ENCODE assay signal across 22 cellular contexts in the genomic region with DNA sequence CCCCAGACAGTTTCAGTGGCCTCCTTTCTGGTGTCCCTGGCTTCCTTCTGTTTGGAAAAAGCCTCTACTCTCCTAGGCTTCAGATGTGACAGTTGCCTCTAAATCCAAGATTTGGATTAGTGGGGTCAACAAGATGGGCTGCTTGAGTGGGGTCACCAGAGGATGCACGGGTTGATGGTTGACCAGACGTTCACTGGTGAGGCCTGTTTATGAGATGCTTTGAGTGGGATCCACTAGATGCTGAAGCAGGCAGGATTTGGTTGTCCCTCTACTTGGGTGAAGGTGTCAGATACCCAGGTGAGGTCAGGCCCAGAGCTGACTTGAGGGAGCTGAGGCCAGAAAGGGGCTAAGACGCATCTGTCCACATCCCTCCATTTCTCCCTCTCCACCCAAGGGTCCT. TPM values are rescaled to one million over a fixed set of nuclear protein-coding genes. Genes with fewer than 3 reads are reported as not detected.
DNase-seq lines count a peak whose midpoint lies in the region; ATAC-seq and TF ChIP-seq lines count a peak whose summit lies in the region.
"Had no signal": no experiment of that assay in that cellular context is flagged by ENCODE, and none has a peak within 500 bp of the region (broad histone marks: within the 10 kb centered on the region; RNA-seq: fewer than 3 reads in every experiment).

No MANE protein-coding gene starts in this region.

- H3K27ac Mint-ChIP-seq in activated CD4-positive, alpha-beta memory T cell treated with anti-CD3 and anti-CD28 coated beads, Interleukin-2, amount 10 ng/mL, durations not matched to agents 7 days and 5 days: no peak overlapping the region
- H3K27ac Mint-ChIP-seq in activated CD4-positive, alpha-beta memory T cell treated with anti-CD3 and anti-CD28 coated beads for 36 hours: no peak overlapping the region
- no peak overlapping the region for H3K27ac Mint-ChIP-seq in osteocyte (ENCODE audit: unreplicated experiment)
- H3K27ac Mint-ChIP-seq: B cell; CD8-positive, alpha-beta T cell; GM23338; H9 had no signal

- no peaks in the 10 kb centered on the region for H3K9me3 Mint-ChIP-seq in activated CD4-positive, alpha-beta memory T cell treated with anti-CD3 and anti-CD28 coated beads, Interleukin-2, amount 10 ng/mL, durations not matched to agents 7 days and 5 days
- no peaks in the 10 kb centered on the region for H3K9me3 Mint-ChIP-seq in activated CD4-positive, alpha-beta memory T cell treated with anti-CD3 and anti-CD28 coated beads for 36 hours
- H3K9me3 Mint-ChIP-seq in osteocyte (ENCODE audit: unreplicated experiment): no peaks in the 10 kb centered on the region
- H3K9me3 Mint-ChIP-seq: CD4-positive, CD25-positive, alpha-beta regulatory T cell; CD8-positive, alpha-beta T cell; GM23338; H9 had no signal

- peaks cover 25% of the 10 kb centered on the region for H3K27me3 Mint-ChIP-seq in activated CD4-positive, alpha-beta memory T cell treated with anti-CD3 and anti-CD28 coated beads, Interleukin-2, amount 10 ng/mL, durations not matched to agents 7 days and 5 days
- H3K27me3 Mint-ChIP-seq in activated CD4-positive, alpha-beta memory T cell treated with anti-CD3 and anti-CD28 coated beads for 36 hours: peaks cover 33% of the 10 kb centered on the region
- H3K27me3 Mint-ChIP-seq in osteocyte (ENCODE audit: unreplicated experiment): peaks cover 75% of the 10 kb centered on the region

- no peaks in the 10 kb centered on the region for H3K36me3 ChIP-seq in RWPE2 (ENCODE audit: low read depth)
- H3K36me3 ChIP-seq: BLaER1 had no signal

- no peak overlapping the region for H3K4me3 ChIP-seq in RWPE2 (ENCODE audit: severe bottlenecking)
- H3K4me3 ChIP-seq: BLaER1, GM23338 had no signal

- CTCF ChIA-PET in activated CD4-positive, alpha-beta memory T cell treated with anti-CD3 and anti-CD28 coated beads, Interleukin-2, amount 10 ng/mL, durations not matched to agents 7 days and 5 days (lab: Charles Lee): no interaction called here
- CTCF ChIA-PET in activated CD4-positive, alpha-beta memory T cell treated with anti-CD3 and anti-CD28 coated beads for 36 hours (lab: Charles Lee): no interaction called here

- POLR2A ChIA-PET in activated CD4-positive, alpha-beta memory T cell treated with anti-CD3 and anti-CD28 coated beads, Interleukin-2, amount 10 ng/mL, durations not matched to agents 7 days and 5 days (lab: Charles Lee): no interaction called here
- POLR2A ChIA-PET in activated CD4-positive, alpha-beta memory T cell treated with anti-CD3 and anti-CD28 coated beads for 36 hours (lab: Charles Lee): no interaction called here

- no peaks in the 10 kb centered on the region for H3K4me1 Mint-ChIP-seq in activated CD4-positive, alpha-beta memory T cell treated with anti-CD3 and anti-CD28 coated beads, Interleukin-2, amount 10 ng/mL, durations not matched to agents 7 days and 5 days
- no peaks in the 10 kb centered on the region for H3K4me1 Mint-ChIP-seq in activated CD4-positive, alpha-beta memory T cell treated with anti-CD3 and anti-CD28 coated beads for 36 hours (ENCODE audit: low read depth)
- no peaks in the 10 kb centered on the region for H3K4me1 Mint-ChIP-seq in osteocyte (ENCODE audit: unreplicated experiment)
- H3K4me1 Mint-ChIP-seq: B cell; CD4-positive, CD25-positive, alpha-beta regulatory T cell had no signal

- no peaks in the 10 kb centered on the region for H3K4me1 ChIP-seq in RWPE2 (ENCODE audit: insufficient read depth, poor library complexity, severe bottlenecking)
- H3K4me1 ChIP-seq: BLaER1, Caco-2 had no signal

- no peaks in the 10 kb centered on the region for H3K36me3 Mint-ChIP-seq in activated CD4-positive, alpha-beta memory T cell treated with anti-CD3 and anti-CD28 coated beads, Interleukin-2, amount 10 ng/mL, durations not matched to agents 7 days and 5 days (ENCODE audit: low read depth)
- H3K36me3 Mint-ChIP-seq in activated CD4-positive, alpha-beta memory T cell treated with anti-CD3 and anti-CD28 coated beads for 36 hours: no peaks in the 10 kb centered on the region
- H3K36me3 Mint-ChIP-seq in osteocyte (ENCODE audit: unreplicated experiment): no peaks in the 10 kb centered on the region
- H3K36me3 Mint-ChIP-seq: CD4-positive, CD25-positive, alpha-beta regulatory T cell; CD8-positive, alpha-beta T cell had no signal

- no peaks in the 10 kb centered on the region for H3K9me3 ChIP-seq in RWPE2 (ENCODE audit: severe bottlenecking)
- H3K9me3 ChIP-seq: BLaER1 had no signal

- peaks cover 46% of the 10 kb centered on the region for H3K27me3 ChIP-seq in RWPE2 (ENCODE audit: insufficient read depth, poor library complexity, severe bottlenecking)

- DNase-seq in activated CD4-positive, alpha-beta memory T cell treated with anti-CD3 and anti-CD28 coated beads, Interleukin-2, amount 10 ng/mL, durations not matched to agents 7 days and 5 days: peak; percentile 7
- no peak for DNase-seq in activated CD4-positive, alpha-beta memory T cell treated with anti-CD3 and anti-CD28 coated beads for 36 hours
- DNase-seq in GM10266 (ENCODE audit: extremely low spot score) (peak; percentile 1), RWPE2 (ENCODE audit: low spot score) (peak; percentile 63), osteocyte (ENCODE audit: extremely low spot score, unreplicated experiment) (peak; percentile 67)
- DNase-seq in stimulated activated CD4-positive, alpha-beta T cell treated with anti-CD3 and anti-CD28 coated beads, Interleukin-4, amount 100 ng/mL, for 1 hour: no peak
- DNase-seq: CD4-positive, CD25-positive, alpha-beta regulatory T cell; DMS 273 treated with DMSO at 0.1 percent for 48 hours; DMS79; EL; GDM1; H9 had no signal

- intact Hi-C loops in activated CD4-positive, alpha-beta memory T cell treated with anti-CD3 and anti-CD28 coated beads for 36 hours (cut with micrococcal nuclease): no loop called here

- H3K4me3 Mint-ChIP-seq in activated CD4-positive, alpha-beta memory T cell treated with anti-CD3 and anti-CD28 coated beads, Interleukin-2, amount 10 ng/mL, durations not matched to agents 7 days and 5 days: no peak overlapping the region
- no peak overlapping the region for H3K4me3 Mint-ChIP-seq in activated CD4-positive, alpha-beta memory T cell treated with anti-CD3 and anti-CD28 coated beads for 36 hours
- no peak overlapping the region for H3K4me3 Mint-ChIP-seq in osteocyte (ENCODE audit: unreplicated experiment)
- H3K4me3 Mint-ChIP-seq: B cell; CD4-positive, CD25-positive, alpha-beta regulatory T cell; CD8-positive, alpha-beta T cell; GM23338; H9 had no signal

- H3K27ac ChIP-seq in RWPE2 (ENCODE audit: poor library complexity, severe bottlenecking): no peak overlapping the region
- H3K27ac ChIP-seq: 22Rv1, BLaER1, C4-2B had no signal

- TF ChIP-seq CTCF in GM10266 (IDR thresholded peaks at IDR 0.05; ENCODE audit: control insufficient read depth, insufficient read depth, low read depth, missing control alignments): no peak
- no peak for TF ChIP-seq CTCF in RWPE2 (IDR thresholded peaks at IDR 0.05; ENCODE audit: poor library complexity, severe bottlenecking)
- TF ChIP-seq CTCF in osteocyte (IDR thresholded peaks at IDR 0.05): no peak

- ATAC-seq in RWPE2 (ENCODE audit: low read depth) (no peak), GM21528 (IDR thresholded peaks at IDR 0.05; ENCODE audit: low FRiP score, unreplicated experiment) (no peak), GM21723 (IDR thresholded peaks at IDR 0.05; ENCODE audit: unreplicated experiment) (no peak)
- ATAC-seq: CD8-positive, alpha-beta T cell; GM23338; HCT116 had no signal

RNA-seq across cellular contexts. Expression of a gene that starts 8.1 kb away (rescaled TPM):
- total RNA-seq in activated CD4-positive, alpha-beta memory T cell treated with anti-CD3 and anti-CD28 coated beads, Interleukin-2, amount 10 ng/mL, durations not matched to agents 7 days and 5 days: 10 to 100 TPM; 40.2 to 44.2 TPM
- total RNA-seq in activated CD4-positive, alpha-beta memory T cell treated with anti-CD3 and anti-CD28 coated beads for 36 hours: 10 to 100 TPM; 18.5 to 18.8 TPM
- total RNA-seq in osteocyte: 125 and 134 TPM in 2 replicates

Comparison
In these comparisons a context has a peak if more than half of its experiments do, and no peak if none do; other contexts are left out.
1. DNase-seq: peak in activated CD4-positive, alpha-beta memory T cell treated with anti-CD3 and anti-CD28 coated beads, Interleukin-2, amount 10 ng/mL, durations not matched to agents 7 days and 5 days (single experiment), GM10266 (single experiment), RWPE2 (single experiment) and osteocyte (single experiment); none in activated CD4-positive, alpha-beta memory T cell treated with anti-CD3 and anti-CD28 coated beads for 36 hours (single experiment) and stimulated activated CD4-positive, alpha-beta T cell treated with anti-CD3 and anti-CD28 coated beads, Interleukin-4, amount 100 ng/mL, for 1 hour (single experiment).